Comparison of ENCODE assay signal across 8 cellular contexts in genomic region chr6:148747145-148747492, GRCh38. TPM values are rescaled to one million over a fixed set of nuclear protein-coding genes. Genes with fewer than 3 reads are reported as not detected.
A peak's percentile ranks its signal among the peaks of the same experiment; 100 is the strongest.
DNase-seq lines count a peak whose midpoint lies in the region; ATAC-seq and TF ChIP-seq lines count a peak whose summit lies in the region.

No MANE protein-coding gene starts in this region.

- H2AFZ ChIP-seq in ACC112 (ENCODE audit: low read length, unreplicated experiment) (peak overlapping the region; percentile 89), MM.1S (ENCODE audit: low read length) (no peak overlapping the region)

- H3K79me2 ChIP-seq in ACC112 (ENCODE audit: control insufficient read depth, insufficient read depth, low read length, unreplicated experiment): peaks cover 7% of the 10 kb centered on the region
- no peaks in the 10 kb centered on the region for H3K79me2 ChIP-seq in MM.1S (ENCODE audit: low read length)

- no peaks in the 10 kb centered on the region for H3K36me3 ChIP-seq in ACC112 (ENCODE audit: insufficient read depth, low read length)
- no peaks in the 10 kb centered on the region for H3K36me3 ChIP-seq in MM.1S (replicated peaks; ENCODE audit: insufficient read depth, low read length)
- no peaks in the 10 kb centered on the region for H3K36me3 ChIP-seq in body of pancreas (replicated peaks in 1 of 2; ENCODE audit: insufficient read depth in 1 of 2, low read depth in 2 of 2)
- H3K36me3 ChIP-seq in iPS-20b (ENCODE audit: insufficient read depth, low read depth, low read length): no peaks in the 10 kb centered on the region
- H3K36me3 ChIP-seq in skeletal muscle satellite cell (ENCODE audit: insufficient read depth, low read length): no peaks in the 10 kb centered on the region

- no peaks in the 10 kb centered on the region for H3K9me2 ChIP-seq in MM.1S (replicated peaks; ENCODE audit: insufficient read depth, low read length)

- H3K4me1 ChIP-seq in ACC112 (ENCODE audit: control insufficient read depth, insufficient read depth, low read length, unreplicated experiment): peaks cover 16% of the 10 kb centered on the region
- H3K4me1 ChIP-seq in MM.1S (ENCODE audit: low read length): no peaks in the 10 kb centered on the region
- H3K4me1 ChIP-seq in body of pancreas: peaks cover 53% of the 10 kb centered on the region
- H3K4me1 ChIP-seq in iPS-20b (ENCODE audit: insufficient read depth, low read length): peaks cover 11% of the 10 kb centered on the region; the same call in 1 of the 2 replicates
- H3K4me1 ChIP-seq in skeletal muscle satellite cell (ENCODE audit: control insufficient read depth, insufficient read depth, low read length): peaks cover 6% of the 10 kb centered on the region

- no peak for TF ChIP-seq POLR2A in body of pancreas (IDR thresholded peaks at IDR 0.05)

- H3K4me2 ChIP-seq in MM.1S (ENCODE audit: low read depth, low read length): peak overlapping the region; percentile 39; the same call in 1 of the 2 replicates
- H3K4me2 ChIP-seq in skeletal muscle satellite cell (ENCODE audit: low read length): peak overlapping the region; percentile 85

- H3K27me3 ChIP-seq in ACC112 (ENCODE audit: insufficient read depth, low read length) (no peaks in the 10 kb centered on the region), MM.1S (replicated peaks; ENCODE audit: insufficient read depth, low read length) (no peaks in the 10 kb centered on the region), body of pancreas (no peaks in the 10 kb centered on the region), iPS-20b (ENCODE audit: insufficient read depth, low read length) (peaks cover 19% of the 10 kb centered on the region; the same call in 1 of the 2 replicates), skeletal muscle satellite cell (ENCODE audit: control insufficient read depth, insufficient read depth, low read length) (no peaks in the 10 kb centered on the region)

- H3K9me3 ChIP-seq in MM.1S (replicated peaks; ENCODE audit: insufficient read depth, low read length) (no peaks in the 10 kb centered on the region), body of pancreas (no peaks in the 10 kb centered on the region), iPS-20b (ENCODE audit: insufficient read depth, low read depth, low read length) (no peaks in the 10 kb centered on the region), skeletal muscle satellite cell (replicated peaks; ENCODE audit: low read length) (no peaks in the 10 kb centered on the region)

- WGBS in body of pancreas, 2 donors: 0% methylated on average over 11 to 37 of the region's 45 CpGs

- no peaks in the 10 kb centered on the region for H3F3A ChIP-seq in MM.1S (ENCODE audit: insufficient read depth, low read length)

- H3K9ac ChIP-seq in MM.1S (ENCODE audit: low read length) (no peak overlapping the region), iPS-20b (ENCODE audit: low read depth, low read length) (peak overlapping the region; percentile 78; the same call in 1 of the 2 replicates), skeletal muscle satellite cell (ENCODE audit: low read depth, low read length) (peak overlapping the region; percentile 70)

- intact Hi-C loops in body of pancreas (cut with DNase I): no loop called here

- H4K20me1 ChIP-seq in MM.1S (ENCODE audit: insufficient read depth, low read length): no peaks in the 10 kb centered on the region

- peak overlapping the region; percentile 44; the same call in 1 of the 2 replicates for H3K27ac ChIP-seq in ACC112 (ENCODE audit: low read depth, low read length)
- H3K27ac ChIP-seq in MM.1S (ENCODE audit: low read length): no peak overlapping the region
- H3K27ac ChIP-seq in body of pancreas: peak overlapping the region; percentile 65 to 83 (median 80)
- no peak overlapping the region for H3K27ac ChIP-seq in iPS-20b (ENCODE audit: low read length)

- DNase-seq in MM.1S: no peak
- DNase-seq in body of pancreas: peak; percentile 53 to 65 (median 59)
- no peak for DNase-seq in GOT3 (lab: John Stamatoyannopoulos, UW)
- no peak for DNase-seq in NCI-H2227 treated with DMSO at 0.1 percent for 48 hours (lab: John Stamatoyannopoulos, UW)

- H3K4me3 ChIP-seq in ACC112 (ENCODE audit: low read depth, low read length): peak overlapping the region; percentile 84
- peak overlapping the region; percentile 43; the same call in 1 of the 2 replicates for H3K4me3 ChIP-seq in MM.1S (ENCODE audit: low read length)
- peak overlapping the region; percentile 73 to 81 for H3K4me3 ChIP-seq in body of pancreas
- peak overlapping the region; percentile 74 for H3K4me3 ChIP-seq in iPS-20b (ENCODE audit: low read length)
- peak overlapping the region; percentile 94 for H3K4me3 ChIP-seq in skeletal muscle satellite cell (ENCODE audit: low read length)

- TF ChIP-seq CTCF in MM.1S (IDR thresholded peaks at IDR 0.05; ENCODE audit: low read length) (no peak), body of pancreas (IDR thresholded peaks at IDR 0.05) (no peak)

- peak; percentile 41 for ATAC-seq in GM18511 (IDR thresholded peaks at IDR 0.05; ENCODE audit: unreplicated experiment)
- ATAC-seq in body of pancreas: peak; percentile 22

RNA-seq across cellular contexts. Expression of gene UST, which starts 0.3 kb away (rescaled TPM):
- total RNA-seq in body of pancreas: 10 to 100 TPM; 11.4 to 28.3 TPM
- 17.3 and 21.8 TPM in 2 replicates for total RNA-seq in skeletal muscle satellite cell (2012; rRNA removed)

Comparison
In these comparisons a context has a peak if more than half of its experiments do, and no peak if none do; other contexts are left out.
1. H3K27ac ChIP-seq: peak in ACC112 (single experiment) and body of pancreas (4 of 4); none in MM.1S (single experiment) and iPS-20b (single experiment).
2. H3K4me3 ChIP-seq: peak in every context shown above with its lines; median percentile 94 in skeletal muscle satellite cell; 84 in ACC112; 77 in body of pancreas; 74 in iPS-20b; 43 in MM.1S.
3. DNase-seq: peak in body of pancreas (4 of 4); none in MM.1S (single experiment), GOT3 (single experiment) and NCI-H2227 treated with DMSO at 0.1 percent for 48 hours (single experiment).